ENCODE assay signal across 18 cellular contexts in the genomic region with DNA sequence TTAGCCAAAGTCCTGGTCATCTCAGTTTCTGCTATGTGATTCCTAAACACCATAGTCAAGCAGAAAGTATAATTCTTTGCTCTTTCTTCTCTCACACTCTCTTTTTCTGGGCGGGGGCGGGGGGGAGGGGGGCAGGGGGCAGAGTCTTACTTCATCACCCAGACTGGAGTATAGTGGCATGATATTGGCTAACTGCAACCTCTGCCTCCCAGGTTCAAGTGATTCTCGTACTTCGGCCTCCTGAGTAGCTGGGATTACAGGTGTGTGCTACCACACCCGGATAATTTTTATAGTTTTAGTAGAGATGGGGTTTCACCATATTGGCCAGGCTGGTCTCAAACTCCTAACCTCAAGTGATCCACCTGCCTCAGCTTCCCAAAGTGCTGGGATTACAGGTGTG. TPM values are rescaled to one million over a fixed set of nuclear protein-coding genes. Genes with fewer than 3 reads are reported as not detected.
"Had no signal": no experiment of that assay in that cellular context is flagged by ENCODE, and none has a peak within 500 bp of the region (broad histone marks: within the 10 kb centered on the region; RNA-seq: fewer than 3 reads in every experiment).

No MANE protein-coding gene starts in this region.

RNA-seq across cellular contexts. Expression of gene NPFF, which starts 58.1 kb away (rescaled TPM):
- total RNA-seq: naive thymus-derived CD8-positive, alpha-beta T cell; neural crest cell; omental fat pad; osteocyte; pancreas; posterior vena cava; prostate gland; renal cortical epithelial cell; right cardiac atrium; right lobe of liver; stomach; subcutaneous adipose tissue; temporal lobe; thyroid gland; tibial nerve; upper lobe of right lung; urinary bladder; uterus had no signal
